8 cellular contexts compared by ENCODE assay signal in genomic region chr3:197847866-197848401, GRCh38. TPM values are rescaled to one million over a fixed set of nuclear protein-coding genes. Genes with fewer than 3 reads are reported as not detected.
DNase-seq lines count a peak whose midpoint lies in the region; ATAC-seq and TF ChIP-seq lines count a peak whose summit lies in the region.

No MANE protein-coding gene starts in this region.

- no peak for TF ChIP-seq CTCF in Peyer's patch (IDR thresholded peaks at IDR 0.05)

- peak; percentile 7 for DNase-seq in stimulated activated CD8-positive, alpha-beta memory T cell treated with anti-CD3 and anti-CD28 coated beads, Interleukin-12 subunit alpha, Interleukin-12 subunit beta, amount 100 ng/mL, for 1 hour (ENCODE audit: low read depth)
- no peak for DNase-seq in stimulated activated CD8-positive, alpha-beta memory T cell treated with anti-CD3 and anti-CD28 coated beads, Interleukin-4, amount 100 ng/mL, for 48 hours
- DNase-seq in Peyer's patch = no peak
- DNase-seq in erythroblast (lab: John Stamatoyannopoulos, UW) = peak; percentile 18 to 25
- DNase-seq in NCI-H2171 treated with DMSO at 0.1 percent for 48 hours (lab: John Stamatoyannopoulos, UW) = no peak
- DNase-seq in mesenteric fat pad (ENCODE audit: low spot score) = no peak

- no peaks in the 10 kb centered on the region for H3K27me3 ChIP-seq in Peyer's patch

- peak overlapping the region; percentile 1 to 66 (median 59) for H3K27ac ChIP-seq in Peyer's patch

- peaks cover 0 to 50% (median 0%) of the 10 kb centered on the region in 3 donors for H3K36me3 ChIP-seq in Peyer's patch

- no peaks in the 10 kb centered on the region for H3K9me3 ChIP-seq in Peyer's patch

- no peaks in the 10 kb centered on the region for H3K9me3 Mint-ChIP-seq in stimulated activated naive CD8-positive, alpha-beta T cell treated with anti-CD3 and anti-CD28 coated beads, Interleukin-15, Interleukin-2, amounts not matched to agents 100 ng/mL and 50 ng/mL, for 24 hours

- H3K4me3 ChIP-seq in Peyer's patch = peak overlapping the region in 2 of 4 donors; percentile 21 to 26

- H3K27me3 Mint-ChIP-seq in stimulated activated naive CD8-positive, alpha-beta T cell treated with anti-CD3 and anti-CD28 coated beads, Interleukin-15, Interleukin-2, amounts not matched to agents 100 ng/mL and 50 ng/mL, for 24 hours = no peaks in the 10 kb centered on the region

- peak overlapping the region; percentile 80 for H3K4me3 Mint-ChIP-seq in stimulated activated naive CD8-positive, alpha-beta T cell treated with anti-CD3 and anti-CD28 coated beads, Interleukin-15, Interleukin-2, amounts not matched to agents 100 ng/mL and 50 ng/mL, for 24 hours

- H3K4me1 Mint-ChIP-seq in stimulated activated naive CD8-positive, alpha-beta T cell treated with anti-CD3 and anti-CD28 coated beads, Interleukin-15, Interleukin-2, amounts not matched to agents 100 ng/mL and 50 ng/mL, for 24 hours (ENCODE audit: low read depth) = peaks cover 25% of the 10 kb centered on the region

- peaks cover 74% of the 10 kb centered on the region for H3K36me3 Mint-ChIP-seq in stimulated activated naive CD8-positive, alpha-beta T cell treated with anti-CD3 and anti-CD28 coated beads, Interleukin-15, Interleukin-2, amounts not matched to agents 100 ng/mL and 50 ng/mL, for 24 hours (ENCODE audit: low read depth)

- no peak for TF ChIP-seq POLR2A in Peyer's patch (IDR thresholded peaks at IDR 0.05)
- no peak for TF ChIP-seq POLR2A in erythroblast (IDR thresholded peaks at IDR 0.05; ENCODE audit: low read length)

- peak; percentile 68 for ATAC-seq in HG02981 (IDR thresholded peaks at IDR 0.05; ENCODE audit: unreplicated experiment)

- peaks cover 0 to 6% (median 0%) of the 10 kb centered on the region in 4 donors for H3K4me1 ChIP-seq in Peyer's patch

- H3K27ac Mint-ChIP-seq in stimulated activated naive CD8-positive, alpha-beta T cell treated with anti-CD3 and anti-CD28 coated beads, Interleukin-15, Interleukin-2, amounts not matched to agents 100 ng/mL and 50 ng/mL, for 24 hours = peak overlapping the region; percentile 84

RNA-seq across cellular contexts. Expression of gene LRCH3, which starts 56.9 kb away (rescaled TPM):
- total RNA-seq in Peyer's patch (10 to 100 TPM; 31.2 to 90.0 (median 41.7) TPM), mesenteric fat pad (48.0 TPM)

Comparison
In these comparisons a context has a peak if more than half of its experiments do, and no peak if none do; other contexts are left out.
1. DNase-seq: peak in stimulated activated CD8-positive, alpha-beta memory T cell treated with anti-CD3 and anti-CD28 coated beads, Interleukin-12 subunit alpha, Interleukin-12 subunit beta, amount 100 ng/mL, for 1 hour (single experiment) and erythroblast (2 of 2); none in stimulated activated CD8-positive, alpha-beta memory T cell treated with anti-CD3 and anti-CD28 coated beads, Interleukin-4, amount 100 ng/mL, for 48 hours (single experiment), Peyer's patch (0 of 3), NCI-H2171 treated with DMSO at 0.1 percent for 48 hours (single experiment) and mesenteric fat pad (single experiment).